1 cellular context compared by ENCODE assay signal in the genomic region with DNA sequence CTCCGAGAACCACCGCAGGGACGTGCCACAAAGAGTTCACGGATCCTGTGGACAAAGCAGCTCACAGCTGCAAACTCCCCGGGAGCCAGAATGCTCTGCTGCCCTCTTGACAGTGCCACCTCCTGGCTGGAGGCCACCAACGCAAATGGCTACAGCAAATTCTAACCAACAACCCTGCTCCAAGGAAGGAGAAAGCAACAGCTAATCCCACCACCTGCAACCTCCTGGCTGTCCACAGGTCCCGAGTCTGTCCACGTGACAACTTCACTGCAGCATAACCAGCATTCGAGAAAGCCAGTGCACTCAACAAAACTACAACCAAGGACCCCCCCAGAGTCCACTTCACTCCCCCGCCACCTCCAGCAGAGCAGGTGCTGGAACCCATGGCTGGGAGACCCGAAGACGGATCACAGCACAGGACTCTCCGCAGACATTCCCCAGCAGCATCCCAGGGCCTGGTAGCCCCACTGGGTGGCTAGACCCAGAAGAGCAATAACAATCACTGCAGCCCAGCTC.
TF ChIP-seq lines count a peak whose summit lies in the region.

No MANE protein-coding gene starts in this region.

TF ChIP-seq in H1, 55 proteins besides CTCF, POLR2A, EP300 and RAD21:
- no peak for TF ChIP-seq SP1 (IDR thresholded peaks at IDR 0.05; ENCODE audit: low read depth, low read length)
- no peak for TF ChIP-seq HDAC6 (IDR thresholded peaks at IDR 0.05; ENCODE audit: low read depth, low read length)
- TF ChIP-seq SP2 (IDR thresholded peaks at IDR 0.05; ENCODE audit: low read length): peak; percentile 25; the same call in 1 of the 2 replicates
- no peak for TF ChIP-seq EZH2 (IDR thresholded peaks at IDR 0.05; ENCODE audit: low read depth, low read length, severe bottlenecking)
- no peak for TF ChIP-seq RFX5 (IDR thresholded peaks at IDR 0.05; ENCODE audit: borderline replicate concordance, low read depth, low read length)
- TF ChIP-seq ZNF274 (IDR thresholded peaks at IDR 0.05; ENCODE audit: borderline replicate concordance, extremely low read depth, low read length): no peak
- TF ChIP-seq GTF2F1 (IDR thresholded peaks at IDR 0.05; ENCODE audit: borderline replicate concordance, low read depth, low read length): no peak
- no peak for TF ChIP-seq CBX5 (IDR thresholded peaks at IDR 0.05; ENCODE audit: low read depth, low read length)
- TF ChIP-seq EGR1 (IDR thresholded peaks at IDR 0.05; ENCODE audit: borderline replicate concordance, low read depth, low read length): peak; percentile 78
- TF ChIP-seq, protein P1, sequence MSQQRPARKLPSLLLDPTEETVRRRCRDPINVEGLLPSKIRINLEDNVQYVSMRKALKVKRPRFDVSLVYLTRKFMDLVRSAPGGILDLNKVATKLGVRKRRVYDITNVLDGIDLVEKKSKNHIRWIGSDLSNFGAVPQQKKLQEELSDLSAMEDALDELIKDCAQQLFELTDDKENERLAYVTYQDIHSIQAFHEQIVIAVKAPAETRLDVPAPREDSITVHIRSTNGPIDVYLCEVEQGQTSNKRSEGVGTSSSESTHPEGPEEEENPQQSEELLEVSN (IDR thresholded peaks at IDR 0.05): no peak
- TF ChIP-seq JUND (IDR thresholded peaks at IDR 0.05; ENCODE audit: low read length): no peak
TF ChIP-seq in H1: peak in this region for 2.
